ENCODE assay signal across 10 cellular contexts in the genomic region with DNA sequence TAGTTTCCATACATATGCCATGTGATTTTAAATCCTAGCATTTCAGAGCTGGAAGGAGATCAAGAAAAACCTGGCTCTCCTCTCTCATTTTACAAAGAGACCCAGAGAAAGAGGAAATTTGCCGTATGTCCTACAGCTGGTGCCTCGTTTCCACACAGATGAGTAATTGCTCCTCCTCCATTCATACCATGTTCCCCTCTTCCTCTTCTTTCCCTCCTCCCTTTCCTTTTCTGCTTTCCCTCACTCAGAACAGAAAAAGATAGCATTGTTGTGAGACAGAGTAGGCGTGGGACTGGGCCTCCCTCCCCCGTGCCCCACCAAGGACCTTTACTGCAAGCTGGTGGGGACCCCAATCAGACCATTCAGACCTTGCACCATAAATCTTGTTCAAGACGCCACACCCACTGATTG. TPM values are rescaled to one million over a fixed set of nuclear protein-coding genes. Genes with fewer than 3 reads are reported as not detected.
DNase-seq lines count a peak whose midpoint lies in the region; ATAC-seq and TF ChIP-seq lines count a peak whose summit lies in the region.
"Had no signal": no experiment of that assay in that cellular context is flagged by ENCODE, and none has a peak within 500 bp of the region (broad histone marks: within the 10 kb centered on the region; RNA-seq: fewer than 3 reads in every experiment).

No MANE protein-coding gene starts in this region.

- H3K36me3 ChIP-seq in Loucy (ENCODE audit: insufficient read depth, low read length) (no peaks in the 10 kb centered on the region), psoas muscle (ENCODE audit: insufficient read depth in 1 of 2, low read depth in 1 of 2) (no peaks in the 10 kb centered on the region), left lung (no peaks in the 10 kb centered on the region)

- no peak overlapping the region for H3K27ac Mint-ChIP-seq in activated CD4-positive, alpha-beta memory T cell treated with anti-CD3 and anti-CD28 coated beads for 36 hours
- H3K27ac Mint-ChIP-seq: T-helper 17 cell had no signal

- no peaks in the 10 kb centered on the region for H4K20me1 ChIP-seq in Loucy (ENCODE audit: insufficient read depth, low read length, poor library complexity, severe bottlenecking)

- POLR2A ChIA-PET in activated CD4-positive, alpha-beta memory T cell treated with anti-CD3 and anti-CD28 coated beads for 36 hours (lab: Charles Lee): no interaction called here

- no peaks in the 10 kb centered on the region for H3K9me3 ChIP-seq in Loucy (ENCODE audit: insufficient read depth, low read depth, low read length)
- H3K9me3 ChIP-seq in psoas muscle: no peaks in the 10 kb centered on the region
- no peaks in the 10 kb centered on the region for H3K9me3 ChIP-seq in left lung

- CTCF ChIA-PET in activated CD4-positive, alpha-beta memory T cell treated with anti-CD3 and anti-CD28 coated beads for 36 hours (lab: Charles Lee): interaction anchor here (0.5 to 5.6 kb wide), 12 partner anchors 15 to 781 kb away, joined by 3 to 94 read pairs (median 4); no protein-coding TSS in a partner anchor

- no peaks in the 10 kb centered on the region for H3K79me2 ChIP-seq in Loucy (ENCODE audit: insufficient read depth, low read length)

- H3K4me2 ChIP-seq in Loucy (ENCODE audit: low read depth, low read length, poor library complexity, severe bottlenecking): peak overlapping the region; percentile 78

- DNase-seq in AG20443 (ENCODE audit: low spot score) (peak; percentile 43), inferior parietal cortex (ENCODE audit: extremely low spot score) (peak; percentile 45), COLO668 (lab: John Stamatoyannopoulos, UW; ENCODE audit: unreplicated experiment) (no peak), psoas muscle (no peak), left lung (no peak)
- no peak for DNase-seq in activated CD4-positive, alpha-beta memory T cell treated with anti-CD3 and anti-CD28 coated beads for 36 hours

- TF ChIP-seq CTCF in Loucy (conservative IDR thresholded peaks at IDR 0.05; ENCODE audit: low read length) (no peak), WI38 (IDR thresholded peaks at IDR 0.05; ENCODE audit: low read depth, low read length) (no peak), psoas muscle (IDR thresholded peaks at IDR 0.05) (no peak), left lung (IDR thresholded peaks at IDR 0.05) (no peak)

- no peaks in the 10 kb centered on the region for H3K36me3 Mint-ChIP-seq in activated CD4-positive, alpha-beta memory T cell treated with anti-CD3 and anti-CD28 coated beads for 36 hours
- H3K36me3 Mint-ChIP-seq: CD14-positive monocyte had no signal

- H3K4me1 ChIP-seq in Loucy (ENCODE audit: insufficient read depth, low read length, poor library complexity, severe bottlenecking): peaks cover 65% of the 10 kb centered on the region
- peaks cover 8% of the 10 kb centered on the region for H3K4me1 ChIP-seq in psoas muscle
- H3K4me1 ChIP-seq in left lung: peaks cover 8 to 27% of the 10 kb centered on the region in 2 donors

- H3K4me1 Mint-ChIP-seq in activated CD4-positive, alpha-beta memory T cell treated with anti-CD3 and anti-CD28 coated beads for 36 hours (ENCODE audit: low read depth): peaks cover 15% of the 10 kb centered on the region

- intact Hi-C loops in psoas muscle (cut with DNase I) (loop anchor here (5.0 kb wide), 2 partner anchors 284 to 324 kb away; no protein-coding TSS in a partner anchor), left lung (cut with DNase I) (loop anchor here in 1 of 2 donors (10.0 kb wide), 1 partner anchor 282 kb away; no protein-coding TSS in a partner anchor)
- intact Hi-C loops in activated CD4-positive, alpha-beta memory T cell treated with anti-CD3 and anti-CD28 coated beads for 36 hours (cut with micrococcal nuclease): loop anchor here (1.0 to 2.0 kb wide), 2 partner anchors 292 to 325 kb away; no protein-coding TSS in a partner anchor

- H3K27ac ChIP-seq in psoas muscle (no peak overlapping the region), left lung (no peak overlapping the region)

- H2AFZ ChIP-seq in Loucy (ENCODE audit: low read length): no peak overlapping the region

- H3K4me3 ChIP-seq in Loucy (ENCODE audit: low read length, poor library complexity, severe bottlenecking) (no peak overlapping the region), WI38 (ENCODE audit: low read depth, low read length) (peak overlapping the region; percentile 35; the same call in 1 of the 2 replicates), psoas muscle (no peak overlapping the region), left lung (no peak overlapping the region)

- H3K4me3 Mint-ChIP-seq in activated CD4-positive, alpha-beta memory T cell treated with anti-CD3 and anti-CD28 coated beads for 36 hours: no peak overlapping the region
- H3K4me3 Mint-ChIP-seq: CD14-positive monocyte, T-helper 17 cell had no signal

- peaks cover 1% of the 10 kb centered on the region for H3K27me3 Mint-ChIP-seq in activated CD4-positive, alpha-beta memory T cell treated with anti-CD3 and anti-CD28 coated beads for 36 hours

- H3K9me3 Mint-ChIP-seq in activated CD4-positive, alpha-beta memory T cell treated with anti-CD3 and anti-CD28 coated beads for 36 hours: no peaks in the 10 kb centered on the region
- H3K9me3 Mint-ChIP-seq: CD14-positive monocyte had no signal

- H3F3A ChIP-seq in Loucy (ENCODE audit: low read depth): peaks cover 16% of the 10 kb centered on the region

- no peaks in the 10 kb centered on the region for H3K9me2 ChIP-seq in Loucy (replicated peaks; ENCODE audit: low read depth, low read length)

- ATAC-seq in psoas muscle: no peak
- ATAC-seq in left lung: no peak

- H3K27me3 ChIP-seq in Loucy (ENCODE audit: insufficient read depth, low read length, poor library complexity, severe bottlenecking) (no peaks in the 10 kb centered on the region), psoas muscle (ENCODE audit: insufficient read depth in 3 of 3, low read length in 2 of 3) (no peaks in the 10 kb centered on the region), left lung (no peaks in the 10 kb centered on the region)

- peak overlapping the region; percentile 33 for H3K9ac ChIP-seq in Loucy (ENCODE audit: low read depth, low read length, poor library complexity, severe bottlenecking)

- WGBS in psoas muscle, 3 donors: 40 to 48% (median 46%) methylated on average over 5 of the region's 5 CpGs

RNA-seq across cellular contexts. Expression of gene SLC44A3, which starts 13.7 kb away (rescaled TPM):
- total RNA-seq in psoas muscle: under 1 TPM in 3 of 4 donors, not detected in 1; 0.32 to 0.58 (median 0.39) TPM
- polyA plus RNA-seq in psoas muscle: under 1 TPM in 2 of 3 donors, not detected in 1; 0.04 to 0.14 TPM
- 10 to 100 TPM; 14.1 to 38.4 TPM for total RNA-seq in left lung
- total RNA-seq in activated CD4-positive, alpha-beta memory T cell treated with anti-CD3 and anti-CD28 coated beads for 36 hours: under 1 TPM; 0.10 to 0.21 TPM
- polyA plus RNA-seq: CD14-positive monocyte had no signal

Comparison
In these comparisons a context has a peak if more than half of its experiments do, and no peak if none do; other contexts are left out.
1. DNase-seq: peak in AG20443 (single experiment) and inferior parietal cortex (single experiment); none in COLO668 (single experiment), psoas muscle (0 of 2), left lung (0 of 2) and activated CD4-positive, alpha-beta memory T cell treated with anti-CD3 and anti-CD28 coated beads for 36 hours (single experiment).
2. RNA of gene SLC44A3, which starts 13.7 kb away (total RNA-seq): 14.1 to 38.4 TPM in left lung; 0.32 to 0.58 TPM in psoas muscle and 0.10 to 0.21 TPM in activated CD4-positive, alpha-beta memory T cell treated with anti-CD3 and anti-CD28 coated beads for 36 hours; every median in the first group is over 4 times any median in the second.